19 cellular contexts compared by ENCODE assay signal in the genomic region with DNA sequence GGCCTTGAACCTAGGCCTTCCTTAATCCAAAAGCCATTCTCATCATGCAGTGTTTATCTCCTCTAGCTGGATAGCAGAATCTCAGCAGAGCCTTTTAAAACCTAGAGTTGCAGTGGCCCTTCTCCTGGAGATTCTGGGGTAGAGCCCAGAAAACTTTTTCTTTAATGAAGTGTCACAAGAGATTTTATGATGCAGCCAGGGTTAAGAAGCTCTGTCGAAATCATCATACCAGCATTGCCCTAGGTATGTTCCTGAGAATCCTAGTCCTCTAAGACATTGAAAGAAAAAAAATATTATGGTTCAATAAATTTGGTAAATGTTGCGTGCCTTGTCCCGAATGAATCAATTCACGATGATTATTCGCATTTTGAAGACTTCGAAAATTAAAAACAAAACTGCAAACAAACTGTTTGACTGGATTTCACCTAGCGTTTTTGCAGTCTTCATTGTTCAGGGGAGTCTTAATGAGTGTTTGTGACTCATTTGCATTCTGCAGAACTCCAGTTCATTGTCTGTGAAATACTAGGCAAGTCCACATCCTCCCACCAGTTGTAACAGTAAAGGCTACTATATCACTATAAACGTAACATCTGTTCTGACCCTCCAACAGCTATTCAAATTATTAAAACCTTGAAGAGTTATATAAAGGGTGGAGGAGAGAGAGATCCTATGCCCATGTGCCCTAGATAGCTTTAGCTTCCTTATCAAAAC.
"Had no signal": no experiment of that assay in that cellular context is flagged by ENCODE, and none has a peak within 500 bp of the region (broad histone marks: within the 10 kb centered on the region; RNA-seq: fewer than 3 reads in every experiment).

No MANE protein-coding gene starts in this region.

- H3K27ac Mint-ChIP-seq: activated CD4-positive, alpha-beta T cell treated with anti-CD3 and anti-CD28 coated beads, Interleukin-2, amount 10 ng/mL, durations not matched to agents 7 days and 5 days; activated naive CD8-positive, alpha-beta T cell treated with anti-CD3 and anti-CD28 coated beads for 36 hours; natural killer cell treated with Interleukin-12 subunit alpha and Interleukin-12 subunit beta and Interleukin-15 and Interleukin-18, amount 100 ng/mL, for 72 hours; progenitor cell of endocrine pancreas had no signal

- H3K4me3 Mint-ChIP-seq: activated CD4-positive, alpha-beta T cell treated with anti-CD3 and anti-CD28 coated beads, Interleukin-2, amount 10 ng/mL, durations not matched to agents 7 days and 5 days; activated naive CD8-positive, alpha-beta T cell treated with anti-CD3 and anti-CD28 coated beads for 36 hours; natural killer cell treated with Interleukin-12 subunit alpha and Interleukin-12 subunit beta and Interleukin-15 and Interleukin-18, amount 100 ng/mL, for 72 hours had no signal

- H3K27me3 ChIP-seq: esophagus squamous epithelium, gastrocnemius medialis, upper lobe of left lung had no signal

- H3K36me3 ChIP-seq: esophagus squamous epithelium, gastrocnemius medialis, left ventricle myocardium inferior, upper lobe of left lung, WERI-Rb-1 had no signal

- H3K4me3 ChIP-seq: esophagus squamous epithelium, gastrocnemius medialis, left ventricle myocardium inferior, upper lobe of left lung had no signal

- H3K36me3 Mint-ChIP-seq: activated naive CD8-positive, alpha-beta T cell treated with anti-CD3 and anti-CD28 coated beads for 36 hours; natural killer cell treated with Interleukin-12 subunit alpha and Interleukin-12 subunit beta and Interleukin-15 and Interleukin-18, amount 100 ng/mL, for 72 hours had no signal

- FAIRE-seq: colon, kidney had no signal

- H3K9me3 ChIP-seq: esophagus squamous epithelium, gastrocnemius medialis, left ventricle myocardium inferior, upper lobe of left lung had no signal

- ATAC-seq: gastrocnemius medialis; sciatic nerve; stimulated activated naive CD8-positive, alpha-beta T cell treated with anti-CD3 and anti-CD28 coated beads, Interleukin-15, Interleukin-2, amounts not matched to agents 100 U/mL and 50 U/mL, for 24 hours had no signal

- DNase-seq: activated CD4-positive, alpha-beta T cell treated with anti-CD3 and anti-CD28 coated beads, Interleukin-2, amount 10 ng/mL, durations not matched to agents 7 days and 5 days; activated gamma-delta T cell treated with Interleukin-2 at 50 U/mL for 16 hours; activated naive CD8-positive, alpha-beta T cell treated with anti-CD3 and anti-CD28 coated beads for 36 hours; aorta; esophagus squamous epithelium; gastrocnemius medialis; kidney; left ventricle myocardium inferior; mesenchymal stem cell; occipital lobe; stimulated activated CD4-positive, alpha-beta T cell treated with anti-CD3 and anti-CD28 coated beads, Interleukin-2, amount 100 ng/mL, for 24 hours; stimulated activated naive CD8-positive, alpha-beta T cell treated with anti-CD3 and anti-CD28 coated beads, Interleukin-15, Interleukin-2, amounts not matched to agents 100 U/mL and 50 U/mL, for 24 hours; T-helper 1 cell; upper lobe of left lung; WERI-Rb-1 had no signal

- H3K4me1 ChIP-seq: gastrocnemius medialis, left ventricle myocardium inferior, upper lobe of left lung had no signal

- H3K9me3 Mint-ChIP-seq: activated CD4-positive, alpha-beta T cell treated with anti-CD3 and anti-CD28 coated beads, Interleukin-2, amount 10 ng/mL, durations not matched to agents 7 days and 5 days; activated naive CD8-positive, alpha-beta T cell treated with anti-CD3 and anti-CD28 coated beads for 36 hours; natural killer cell treated with Interleukin-12 subunit alpha and Interleukin-12 subunit beta and Interleukin-15 and Interleukin-18, amount 100 ng/mL, for 72 hours had no signal

- H3K4me1 Mint-ChIP-seq: activated CD4-positive, alpha-beta T cell treated with anti-CD3 and anti-CD28 coated beads, Interleukin-2, amount 10 ng/mL, durations not matched to agents 7 days and 5 days; activated naive CD8-positive, alpha-beta T cell treated with anti-CD3 and anti-CD28 coated beads for 36 hours had no signal

- H3K27ac ChIP-seq: esophagus squamous epithelium, gastrocnemius medialis, left ventricle myocardium inferior, upper lobe of left lung, WERI-Rb-1 had no signal
